8 cellular contexts compared by ENCODE assay signal in the genomic region with DNA sequence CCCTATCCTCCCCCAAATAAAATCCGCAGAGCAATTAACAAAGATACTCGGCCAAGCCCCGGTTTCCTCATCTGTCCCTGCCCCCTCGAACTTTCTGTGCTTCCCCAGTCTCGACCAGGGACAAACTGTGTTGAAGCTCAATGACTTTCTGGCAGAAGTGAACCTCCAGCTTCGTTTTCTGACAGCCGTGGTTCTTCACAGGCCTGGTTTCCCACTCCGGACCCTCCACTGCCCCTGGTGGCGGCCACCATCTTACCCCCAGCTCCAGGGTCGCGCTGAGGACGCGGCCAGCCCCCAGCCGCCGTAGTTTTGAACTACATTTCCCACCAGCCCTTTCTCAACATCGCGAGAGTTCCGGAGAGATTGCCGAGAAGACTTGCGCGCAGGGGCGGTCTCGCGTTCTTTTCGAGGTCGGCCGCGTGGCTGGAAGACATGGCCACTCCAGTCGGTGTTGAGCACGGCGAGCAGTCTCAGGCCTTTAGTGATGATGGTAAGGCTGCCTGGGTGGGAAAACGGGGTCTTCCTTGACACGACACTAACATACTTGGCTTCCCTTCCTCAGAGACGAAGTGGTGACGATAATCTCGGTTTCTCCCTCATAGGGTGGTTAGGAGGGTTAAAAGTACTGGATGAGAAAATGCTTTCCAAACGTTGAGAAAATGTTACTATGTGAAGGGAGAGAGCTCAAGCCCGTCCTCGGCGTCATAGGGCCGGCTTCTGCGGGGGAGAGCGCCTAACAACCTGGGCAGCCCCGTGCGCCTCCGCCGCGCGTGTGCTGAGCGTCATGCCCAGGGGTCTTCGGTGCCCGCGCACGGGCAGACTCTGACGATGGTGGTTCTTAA.
DNase-seq lines count a peak whose midpoint lies in the region; FAIRE-seq and TF ChIP-seq lines count a peak whose summit lies in the region.

No MANE protein-coding gene starts in this region.

- H3K4me1 ChIP-seq in ES-I3 (ENCODE audit: insufficient read depth, low read length), result peaks cover 29% of the 10 kb centered on the region

- H3K27me3 Mint-ChIP-seq in nephron progenitor cell (ENCODE audit: low read depth, poor library complexity), result peaks cover 9% of the 10 kb centered on the region
- no peaks in the 10 kb centered on the region for H3K27me3 Mint-ChIP-seq in stimulated activated naive CD8-positive, alpha-beta T cell treated with anti-CD3 and anti-CD28 coated beads, Interleukin-15, Interleukin-2, amounts not matched to agents 100 ng/mL and 50 ng/mL, for 24 hours

- TF ChIP-seq CTCF in RWPE1 (conservative IDR thresholded peaks at IDR 0.05; ENCODE audit: low read depth) (peak; percentile 55), nephron progenitor cell (IDR thresholded peaks at IDR 0.05) (peak; percentile 70)

- FAIRE-seq in H54 (lab: Jason Lieb, UNC), result no peak

- DNase-seq in H54 (ENCODE audit: insufficient read length, low spot score) (peak; percentile 70), LoVo (ENCODE audit: low spot score) (peak; percentile 97), RWPE1 (ENCODE audit: low spot score) (peak; percentile 83), fibroblast of the conjunctiva (ENCODE audit: low read depth) (peak; percentile 91), nephron progenitor cell (peak; percentile 95)
- DNase-seq in activated effector memory CD4-positive, alpha-beta T cell treated with Interleukin-2 at 50 U/mL for 16 hours, result peak; percentile 87

- peaks cover 4% of the 10 kb centered on the region for H3K9me3 Mint-ChIP-seq in nephron progenitor cell
- H3K9me3 Mint-ChIP-seq in stimulated activated naive CD8-positive, alpha-beta T cell treated with anti-CD3 and anti-CD28 coated beads, Interleukin-15, Interleukin-2, amounts not matched to agents 100 ng/mL and 50 ng/mL, for 24 hours, result no peaks in the 10 kb centered on the region

- H3K27ac ChIP-seq in RWPE1, result peak overlapping the region; percentile 94

- peak overlapping the region; percentile 98 for H3K9ac ChIP-seq in ES-I3 (ENCODE audit: low read depth, low read length)

- peaks cover 40% of the 10 kb centered on the region for H3K36me3 ChIP-seq in ES-I3 (ENCODE audit: insufficient read depth, low read length)

- CTCF ChIA-PET in RWPE1 (lab: Yijun Ruan, JAX), result interaction anchor here (0.7 to 3.8 kb wide), 6 partner anchors 11 to 67 kb away, joined by 3 to 14 read pairs (median 6); partner anchors contain the start of genes CYGB and ST6GALNAC2

- H3K4me3 Mint-ChIP-seq in nephron progenitor cell, result peak overlapping the region; percentile 99
- peak overlapping the region; percentile 100 for H3K4me3 Mint-ChIP-seq in stimulated activated naive CD8-positive, alpha-beta T cell treated with anti-CD3 and anti-CD28 coated beads, Interleukin-15, Interleukin-2, amounts not matched to agents 100 ng/mL and 50 ng/mL, for 24 hours

- peak; percentile 97 for TF ChIP-seq POLR2A in H54 (IDR thresholded peaks at IDR 0.05; ENCODE audit: low read depth, low read length)

- H3K36me3 Mint-ChIP-seq in nephron progenitor cell (ENCODE audit: low read depth), result peaks cover 28% of the 10 kb centered on the region
- peaks cover 50% of the 10 kb centered on the region for H3K36me3 Mint-ChIP-seq in stimulated activated naive CD8-positive, alpha-beta T cell treated with anti-CD3 and anti-CD28 coated beads, Interleukin-15, Interleukin-2, amounts not matched to agents 100 ng/mL and 50 ng/mL, for 24 hours (ENCODE audit: low read depth)

- H3K27ac Mint-ChIP-seq in nephron progenitor cell, result peak overlapping the region; percentile 99
- H3K27ac Mint-ChIP-seq in stimulated activated naive CD8-positive, alpha-beta T cell treated with anti-CD3 and anti-CD28 coated beads, Interleukin-15, Interleukin-2, amounts not matched to agents 100 ng/mL and 50 ng/mL, for 24 hours, result peak overlapping the region; percentile 100

- H3K9me3 ChIP-seq in ES-I3 (ENCODE audit: control insufficient read depth, insufficient read depth, low read length), result no peaks in the 10 kb centered on the region

- POLR2A ChIA-PET in RWPE1 (lab: Yijun Ruan, JAX; ENCODE audit: low non-redundant PET), result interaction anchor here (1.1 kb wide), 2 partner anchors 9 to 114 kb away, joined by 3 read pairs; no protein-coding TSS in a partner anchor

- H3K4me1 Mint-ChIP-seq in nephron progenitor cell, result peaks cover 54% of the 10 kb centered on the region
- H3K4me1 Mint-ChIP-seq in stimulated activated naive CD8-positive, alpha-beta T cell treated with anti-CD3 and anti-CD28 coated beads, Interleukin-15, Interleukin-2, amounts not matched to agents 100 ng/mL and 50 ng/mL, for 24 hours (ENCODE audit: low read depth), result peaks cover 56% of the 10 kb centered on the region

Comparison
In these comparisons a context has a peak if more than half of its experiments do, and no peak if none do; other contexts are left out.
1. Peak in every context shown above with its lines: DNase-seq and H3K27ac ChIP-seq.